8 cellular contexts compared by ENCODE assay signal in the genomic region with DNA sequence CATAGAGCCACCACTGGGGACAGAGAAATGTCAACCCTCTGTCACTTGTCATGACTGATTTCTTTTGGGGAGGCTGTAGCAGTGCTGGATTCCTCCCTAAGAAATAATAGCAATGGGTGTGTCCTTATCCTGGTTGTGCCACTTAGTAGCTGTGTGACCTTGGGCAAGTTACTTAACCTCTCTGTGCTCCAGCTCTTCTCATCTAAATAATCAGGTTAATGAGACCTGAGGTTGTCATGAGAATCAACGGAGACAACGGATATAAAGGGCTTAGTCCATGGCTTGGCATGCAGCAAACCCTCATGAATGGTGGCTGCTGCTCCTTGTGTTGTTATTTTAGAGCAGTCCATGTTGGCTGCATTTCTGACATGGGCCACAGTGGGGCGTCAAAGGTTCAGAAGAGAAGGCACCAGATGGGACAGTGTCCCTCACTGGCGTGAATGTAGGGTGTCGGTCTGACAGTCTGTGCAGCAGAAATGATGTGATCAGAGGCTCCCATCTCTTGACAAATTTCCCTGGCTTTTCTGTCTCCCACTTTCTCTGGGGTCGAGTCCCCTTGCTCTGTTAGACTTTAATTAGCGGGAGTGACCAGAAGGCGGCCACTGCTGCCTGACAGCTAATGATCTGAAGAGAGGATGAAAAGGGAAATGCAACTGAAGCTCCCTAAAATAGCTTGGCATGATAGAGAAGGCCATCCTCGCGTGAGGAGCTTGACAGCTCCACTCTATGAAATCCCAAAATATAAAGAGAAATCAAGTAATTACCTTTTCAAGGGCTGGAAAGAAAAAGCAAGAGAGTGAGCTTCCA.
DNase-seq lines count a peak whose midpoint lies in the region; ATAC-seq, FAIRE-seq and TF ChIP-seq lines count a peak whose summit lies in the region.

No MANE protein-coding gene starts in this region.

- peak; percentile 85 for ATAC-seq in GM21526 (IDR thresholded peaks at IDR 0.05; ENCODE audit: low FRiP score, unreplicated experiment)
- peak; percentile 97 for ATAC-seq in HepG2

- no peaks in the 10 kb centered on the region for H3K36me3 Mint-ChIP-seq in chondrocyte (ENCODE audit: low read depth)
- H3K36me3 Mint-ChIP-seq in type B pancreatic cell: no peaks in the 10 kb centered on the region

- H3K4me2 ChIP-seq in PC-9 (no peak overlapping the region), HepG2 (ENCODE audit: low read depth, low read length) (no peak overlapping the region)

- in situ Hi-C loops in HepG2 (cut with HindIII; ENCODE audit: extremely low pct_ligation_motif_present, low pct_unique_long_range_greater_than_20kb): loop anchor here (10.0 kb wide), 1 partner anchor 529 kb away; no protein-coding TSS in a partner anchor

- H4K20me1 ChIP-seq in PC-9 (ENCODE audit: insufficient read depth) (no peaks in the 10 kb centered on the region), HepG2 (ENCODE audit: insufficient read depth, low read length) (no peaks in the 10 kb centered on the region)

- H3K4me1 ChIP-seq in PC-9 (replicated peaks; ENCODE audit: insufficient read depth): no peaks in the 10 kb centered on the region
- no peaks in the 10 kb centered on the region for H3K4me1 ChIP-seq in HepG2 (ENCODE audit: insufficient read depth, low read length)

- POLR2A ChIA-PET in PC-9 (lab: Charles Lee; ENCODE audit: unreplicated experiment) (no interaction called here), HepG2 (lab: Yijun Ruan, JAX) (no interaction called here)

- no peaks in the 10 kb centered on the region for H3F3A ChIP-seq in PC-9 (ENCODE audit: insufficient read depth, low read depth)

- intact Hi-C loops in PC-9 (cut with micrococcal nuclease; ENCODE audit: unreplicated experiment): loop anchor here (10.0 kb wide), 2 partner anchors 569 to 1149 kb away; a partner anchor contains a TSS
- intact Hi-C loops in HepG2 (cut with micrococcal nuclease; ENCODE audit: unreplicated experiment): loop anchor here (1.0 to 10.0 kb wide), 4 partner anchors 139 to 563 kb away; no protein-coding TSS in a partner anchor

- H3K79me2 ChIP-seq in PC-9 (ENCODE audit: low read depth) (no peaks in the 10 kb centered on the region), HepG2 (ENCODE audit: insufficient read depth, low read length) (no peaks in the 10 kb centered on the region)

- H3K9me3 ChIP-seq in PC-9 (ENCODE audit: insufficient read depth, low read depth) (no peaks in the 10 kb centered on the region), HepG2 (ENCODE audit: low read length) (no peaks in the 10 kb centered on the region)

- no peak overlapping the region for H3K4me3 ChIP-seq in PC-9
- H3K4me3 ChIP-seq in HepG2 (replicated peaks in 1 of 3; ENCODE audit: insufficient read depth in 1 of 3, low read depth in 2 of 3, low read length in 3 of 3): no peak overlapping the region

- FAIRE-seq in HepG2 (lab: Jason Lieb, UNC): peak; percentile 71

- H3K36me3 ChIP-seq in PC-9 (ENCODE audit: low read depth) (no peaks in the 10 kb centered on the region), HepG2 (replicated peaks in 1 of 2; ENCODE audit: control insufficient read depth in 1 of 2, insufficient read depth in 2 of 2, low read length in 2 of 2) (no peaks in the 10 kb centered on the region)

- H3K9me3 Mint-ChIP-seq in chondrocyte (ENCODE audit: low read depth) (no peaks in the 10 kb centered on the region), type B pancreatic cell (no peaks in the 10 kb centered on the region)

- H3K27ac Mint-ChIP-seq in chondrocyte (ENCODE audit: unreplicated experiment) (no peak overlapping the region), type B pancreatic cell (no peak overlapping the region)

- TF ChIP-seq POLR2A in HepG2 (IDR thresholded peaks at IDR 0.05; ENCODE audit: insufficient read depth in 1 of 2, low read depth in 2 of 2, low read length in 2 of 2): no peak

- WGBS in HepG2 (ENCODE audit: low lambda C conversion rate): 8% methylated on average over 10 of the region's 10 CpGs

- H3K27ac ChIP-seq in PC-9: no peak overlapping the region
- H3K27ac ChIP-seq in HepG2 (ENCODE audit: extremely low read length, insufficient read depth, low read length): no peak overlapping the region

- peak; percentile 54 for DNase-seq in activated CD8-positive, alpha-beta memory T cell treated with anti-CD3 and anti-CD28 coated beads, Interleukin-2, amount 50 U/mL, for 48 hours
- no peak for DNase-seq in activated CD8-positive, alpha-beta memory T cell treated with anti-CD3 and anti-CD28 coated beads, Interleukin-2, amount 50 U/mL, for 4 hours
- DNase-seq in HS-27A (ENCODE audit: low read depth) (peak; percentile 26), PC-9 (peak in 1 of 2 experiments; percentile 47), chondrocyte (ENCODE audit: low spot score) (no peak), HepG2 (ENCODE audit: low spot score) (peak; percentile 63), type B pancreatic cell (ENCODE audit: extremely low spot score, unreplicated experiment) (peak; percentile 72)

- CTCF ChIA-PET in PC-9 (lab: Charles Lee): no interaction called here
- CTCF ChIA-PET in HepG2 (lab: Yijun Ruan, JAX; ENCODE audit: low intra/inter-chr PET ratio, low total read pairs): interaction anchor here (0.6 to 2.4 kb wide), 3 partner anchors 528 to 567 kb away, joined by 3 to 12 read pairs (median 7); no protein-coding TSS in a partner anchor

- H3K4me1 Mint-ChIP-seq in chondrocyte (ENCODE audit: low read depth): no peaks in the 10 kb centered on the region
- H3K4me1 Mint-ChIP-seq in type B pancreatic cell (ENCODE audit: unreplicated experiment): peaks cover 12% of the 10 kb centered on the region

- H3K27me3 Mint-ChIP-seq in chondrocyte (ENCODE audit: low read depth) (peaks cover 63% of the 10 kb centered on the region), type B pancreatic cell (peaks cover 42% of the 10 kb centered on the region)

- BruUV-seq in PC-9 (replicated peaks; lab: Mats Ljungman, UMichigan): no TSS peak
- BruUV-seq in HepG2 (replicated peaks; lab: Mats Ljungman, UMichigan): no TSS peak

- H2AFZ ChIP-seq in PC-9 (no peak overlapping the region), HepG2 (ENCODE audit: low read length) (no peak overlapping the region)

- peak; percentile 89 for TF ChIP-seq RAD21 in HepG2 (CRISPR knock-in tag; IDR thresholded peaks at IDR 0.05)

- 0 out of 2 replicates have a peak, but pooled peaks cover 3% of the 10 kb centered on the region for H3K27me3 ChIP-seq in PC-9 (ENCODE audit: insufficient read depth, low read depth)
- no peaks in the 10 kb centered on the region; a peak in 1 of 5 replicates for H3K27me3 ChIP-seq in HepG2 (ENCODE audit: control insufficient read depth in 1 of 2, insufficient read depth in 2 of 2, low read length in 2 of 2)

- TF ChIP-seq EP300 in HepG2 (IDR thresholded peaks at IDR 0.05; ENCODE audit: low read depth in 2 of 2, low read length in 2 of 2): no peak
- TF ChIP-seq EP300 in HepG2 (CRISPR knock-in tag; IDR thresholded peaks at IDR 0.05; ENCODE audit: borderline replicate concordance): no peak

- TF ChIP-seq CTCF in PC-9 (conservative IDR thresholded peaks at IDR 0.05) (peak; percentile 61), chondrocyte (IDR thresholded peaks at IDR 0.05) (peak; percentile 76), HepG2 (CRISPR knock-in tag; IDR thresholded peaks at IDR 0.05) (peak; percentile 89), type B pancreatic cell (conservative IDR thresholded peaks at IDR 0.05) (peak; percentile 89)

- no peak overlapping the region for H3K9ac ChIP-seq in HepG2 (ENCODE audit: insufficient read depth, low read depth, low read length)

- H3K4me3 Mint-ChIP-seq in chondrocyte (ENCODE audit: unreplicated experiment) (no peak overlapping the region), type B pancreatic cell (peak overlapping the region; percentile 27)

- H3K9me2 ChIP-seq in PC-9 (ENCODE audit: insufficient read depth): no peaks in the 10 kb centered on the region

TF ChIP-seq in HepG2, 621 proteins besides CTCF, POLR2A, EP300 and RAD21 (continues in another document):
- TF ChIP-seq FOXA3 (CRISPR knock-in tag; IDR thresholded peaks at IDR 0.05) (peak; percentile 9; the same call in 1 of the 2 replicates), ZNF780A (CRISPR knock-in tag; IDR thresholded peaks at IDR 0.05) (no peak), ARID2 (CRISPR knock-in tag; IDR thresholded peaks at IDR 0.05; ENCODE audit: borderline replicate concordance) (no peak), ZMYM3 (CRISPR knock-in tag; IDR thresholded peaks at IDR 0.05) (0 out of 2 replicates have a peak, but pooled peaks have one; percentile 32), MAF1 (CRISPR knock-in tag; IDR thresholded peaks at IDR 0.05; ENCODE audit: borderline replicate concordance) (no peak), SP5 (CRISPR knock-in tag; IDR thresholded peaks at IDR 0.05; ENCODE audit: borderline replicate concordance, low read depth) (no peak), NFKB2 (CRISPR knock-in tag; IDR thresholded peaks at IDR 0.05; ENCODE audit: borderline replicate concordance) (no peak), STAG1 (CRISPR knock-in tag; IDR thresholded peaks at IDR 0.05) (peak; percentile 95), ZNF253 (CRISPR knock-in tag; IDR thresholded peaks at IDR 0.05; ENCODE audit: borderline replicate concordance) (no peak), ARNTL (CRISPR knock-in tag; IDR thresholded peaks at IDR 0.05) (no peak), ZNF768 (CRISPR knock-in tag; IDR thresholded peaks at IDR 0.05) (peak; percentile 82; the same call in 1 of the 2 replicates), TCF7 (IDR thresholded peaks at IDR 0.05; ENCODE audit: low read depth) (no peak)
- TF ChIP-seq, protein P1, sequence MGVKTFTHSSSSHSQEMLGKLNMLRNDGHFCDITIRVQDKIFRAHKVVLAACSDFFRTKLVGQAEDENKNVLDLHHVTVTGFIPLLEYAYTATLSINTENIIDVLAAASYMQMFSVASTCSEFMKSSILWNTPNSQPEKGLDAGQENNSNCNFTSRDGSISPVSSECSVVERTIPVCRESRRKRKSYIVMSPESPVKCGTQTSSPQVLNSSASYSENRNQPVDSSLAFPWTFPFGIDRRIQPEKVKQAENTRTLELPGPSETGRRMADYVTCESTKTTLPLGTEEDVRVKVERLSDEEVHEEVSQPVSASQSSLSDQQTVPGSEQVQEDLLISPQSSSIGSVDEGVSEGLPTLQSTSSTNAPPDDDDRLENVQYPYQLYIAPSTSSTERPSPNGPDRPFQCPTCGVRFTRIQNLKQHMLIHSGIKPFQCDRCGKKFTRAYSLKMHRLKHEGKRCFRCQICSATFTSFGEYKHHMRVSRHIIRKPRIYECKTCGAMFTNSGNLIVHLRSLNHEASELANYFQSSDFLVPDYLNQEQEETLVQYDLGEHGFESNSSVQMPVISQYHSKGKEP (CRISPR knock-in tag; IDR thresholded peaks at IDR 0.05): no peak

Comparison
In these comparisons a context has a peak if more than half of its experiments do, and no peak if none do; other contexts are left out.
1. DNase-seq: peak in activated CD8-positive, alpha-beta memory T cell treated with anti-CD3 and anti-CD28 coated beads, Interleukin-2, amount 50 U/mL, for 48 hours (single experiment), HS-27A (single experiment), HepG2 (single experiment) and type B pancreatic cell (single experiment); none in activated CD8-positive, alpha-beta memory T cell treated with anti-CD3 and anti-CD28 coated beads, Interleukin-2, amount 50 U/mL, for 4 hours (single experiment) and chondrocyte (single experiment).
2. Peak in every context shown above with its lines, with median percentiles within 50 percentile points of each other: CTCF ChIP-seq.